ENCODE assay signal across 8 cellular contexts in the genomic region with DNA sequence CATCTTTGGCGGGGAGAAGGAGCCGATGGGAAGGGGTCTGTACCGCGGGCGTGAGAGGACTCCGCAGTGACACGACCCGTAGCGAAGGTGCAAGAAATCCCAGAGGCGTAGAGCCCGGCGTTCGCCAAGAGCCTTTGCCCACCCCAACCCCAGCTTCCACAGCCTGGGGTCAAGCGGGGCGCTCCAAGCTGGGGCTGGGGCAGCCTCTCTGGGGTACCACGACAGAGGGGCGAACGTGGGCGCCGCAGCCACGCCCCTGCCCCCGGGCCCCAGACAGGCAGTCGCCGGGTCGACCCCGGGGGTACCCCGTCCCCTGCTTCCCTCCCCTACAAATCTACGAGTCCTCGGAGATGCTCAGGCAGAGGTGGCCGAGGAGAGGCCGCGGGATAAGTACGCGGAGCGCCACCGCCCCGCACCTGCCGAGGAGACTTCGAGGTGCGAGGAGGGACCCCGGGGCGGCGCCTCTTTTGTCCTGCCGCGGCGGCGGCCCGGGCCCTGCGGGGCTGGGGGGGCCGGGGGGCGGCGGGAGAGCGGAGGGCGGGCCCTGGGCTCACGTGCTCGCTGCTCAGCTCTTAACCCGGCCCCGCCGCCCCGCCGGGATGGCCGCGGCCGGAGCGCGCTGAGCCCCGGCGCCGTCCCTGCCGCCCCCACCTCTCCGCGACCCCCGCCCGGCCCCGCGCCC. TPM values are rescaled to one million over a fixed set of nuclear protein-coding genes. Genes with fewer than 3 reads are reported as not detected.
DNase-seq lines count a peak whose midpoint lies in the region; ATAC-seq, FAIRE-seq and TF ChIP-seq lines count a peak whose summit lies in the region.

A gene with protein sequence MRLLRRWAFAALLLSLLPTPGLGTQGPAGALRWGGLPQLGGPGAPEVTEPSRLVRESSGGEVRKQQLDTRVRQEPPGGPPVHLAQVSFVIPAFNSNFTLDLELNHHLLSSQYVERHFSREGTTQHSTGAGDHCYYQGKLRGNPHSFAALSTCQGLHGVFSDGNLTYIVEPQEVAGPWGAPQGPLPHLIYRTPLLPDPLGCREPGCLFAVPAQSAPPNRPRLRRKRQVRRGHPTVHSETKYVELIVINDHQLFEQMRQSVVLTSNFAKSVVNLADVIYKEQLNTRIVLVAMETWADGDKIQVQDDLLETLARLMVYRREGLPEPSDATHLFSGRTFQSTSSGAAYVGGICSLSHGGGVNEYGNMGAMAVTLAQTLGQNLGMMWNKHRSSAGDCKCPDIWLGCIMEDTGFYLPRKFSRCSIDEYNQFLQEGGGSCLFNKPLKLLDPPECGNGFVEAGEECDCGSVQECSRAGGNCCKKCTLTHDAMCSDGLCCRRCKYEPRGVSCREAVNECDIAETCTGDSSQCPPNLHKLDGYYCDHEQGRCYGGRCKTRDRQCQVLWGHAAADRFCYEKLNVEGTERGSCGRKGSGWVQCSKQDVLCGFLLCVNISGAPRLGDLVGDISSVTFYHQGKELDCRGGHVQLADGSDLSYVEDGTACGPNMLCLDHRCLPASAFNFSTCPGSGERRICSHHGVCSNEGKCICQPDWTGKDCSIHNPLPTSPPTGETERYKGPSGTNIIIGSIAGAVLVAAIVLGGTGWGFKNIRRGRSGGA (plus strand): TSS at position 575 of the 682 bp plus-strand sequence. CDS start 212 bp downstream, outside the sequence.

- DNase-seq in A549 (ENCODE audit: low read depth in 1 of 2, low spot score in 1 of 2) (peak in 1 of 2 experiments; percentile 74), H9 (peak; percentile 66), body of pancreas (no peak), left lung (peak in 1 of 2 donors; percentile 77), urothelium cell line (ENCODE audit: low spot score) (peak; percentile 70)

- H3K27me3 ChIP-seq in H9 (ENCODE audit: insufficient read depth, low read length) (peaks cover 19% of the 10 kb centered on the region), body of pancreas (peaks cover 0 to 19% of the 10 kb centered on the region in 2 donors), left lung (peaks cover 21 to 74% of the 10 kb centered on the region in 2 donors)

- H3K79me2 ChIP-seq in H9 (ENCODE audit: insufficient read depth, low read length) = no peaks in the 10 kb centered on the region

- H3K18ac ChIP-seq in H9 (ENCODE audit: insufficient read length, low read depth, low read length) = no peak within 1 kb of the TSS

- no peak within 1 kb of the TSS for H4K5ac ChIP-seq in H9 (ENCODE audit: insufficient read length, low read depth, low read length)

- TF ChIP-seq CTCF in A549 (IDR thresholded peaks at IDR 0.05) (no peak), H9 (conservative IDR thresholded peaks at IDR 0.05) (no peak), body of pancreas (IDR thresholded peaks at IDR 0.05) (no peak), left lung (IDR thresholded peaks at IDR 0.05) (no peak)

- H4K91ac ChIP-seq in H9 (ENCODE audit: insufficient read length, low read depth, low read length) = no peak within 1 kb of the TSS

- no peak within 1 kb of the TSS for H2BK20ac ChIP-seq in H9 (ENCODE audit: low read depth, low read length, poor library complexity, severe bottlenecking)

- no peak within 1 kb of the TSS for H2BK12ac ChIP-seq in H9 (ENCODE audit: insufficient read length, low read depth, low read length)

- no peak within 1 kb of the TSS for H2BK15ac ChIP-seq in H9 (ENCODE audit: low read depth, low read length)

- H3K4me1 ChIP-seq in A549 = peaks cover 10% of the 10 kb centered on the region; the same call in 1 of the 3 replicates
- H3K4me1 ChIP-seq in H9 (ENCODE audit: insufficient read depth, low read length) = no peaks in the 10 kb centered on the region
- peaks cover 12% of the 10 kb centered on the region for H3K4me1 ChIP-seq in body of pancreas
- peaks cover 7 to 14% of the 10 kb centered on the region in 2 donors for H3K4me1 ChIP-seq in left lung

- H3K36me3 ChIP-seq in body of pancreas (replicated peaks in 1 of 2; ENCODE audit: insufficient read depth in 1 of 2, low read depth in 2 of 2) (no peaks in the 10 kb centered on the region), left lung (no peaks in the 10 kb centered on the region)

- POLR2A ChIA-PET in A549 (lab: Yijun Ruan, JAX) = no interaction called here

- FAIRE-seq in A549 (lab: Jason Lieb, UNC) (no peak), urothelium cell line (lab: Jason Lieb, UNC) (no peak)

- H2BK5ac ChIP-seq in H9 (ENCODE audit: insufficient read length, low read length) = no peak within 1 kb of the TSS

- no peak within 1 kb of the TSS for H3K56ac ChIP-seq in H9 (ENCODE audit: insufficient read length, low read depth, low read length)

- H3K4me2 ChIP-seq in A549 (peak within 1 kb of the TSS; percentile 100), H9 (ENCODE audit: insufficient read depth, insufficient read length, low read length) (peak within 1 kb of the TSS; percentile 33)

- no peak for TF ChIP-seq RAD21 in A549 (conservative IDR thresholded peaks at IDR 0.05 in 1 of 2, IDR thresholded peaks at IDR 0.05 in 1 of 2)

- CTCF ChIA-PET in A549 (lab: Yijun Ruan, JAX) = interaction anchor here (1.2 to 5.4 kb wide), 4 partner anchors 16 to 119 kb away, joined by 5 to 27 read pairs (median 16); no protein-coding TSS in a partner anchor

- H3K27me3 Mint-ChIP-seq in H9 (ENCODE audit: low read depth) = peaks cover 87% of the 10 kb centered on the region

- no peak within 1 kb of the TSS for H3K27ac Mint-ChIP-seq in H9

- no peaks in the 10 kb centered on the region for H3K36me3 Mint-ChIP-seq in H9 (ENCODE audit: insufficient read depth in 1 of 3, low read depth in 3 of 3)

- TF ChIP-seq EP300 in A549 (IDR thresholded peaks at IDR 0.05) = no peak

- ATAC-seq in A549 = peak; percentile 39 to 58
- peak; percentile 16 for ATAC-seq in body of pancreas
- peak; percentile 48 for ATAC-seq in left lung
- ATAC-seq in HG03095 (IDR thresholded peaks at IDR 0.05; ENCODE audit: unreplicated experiment) = no peak
- ATAC-seq in HG03565 (IDR thresholded peaks at IDR 0.05; ENCODE audit: unreplicated experiment) = no peak
- ATAC-seq in GM21576 (IDR thresholded peaks at IDR 0.05; ENCODE audit: unreplicated experiment) = no peak

- no peak within 1 kb of the TSS for H3K4ac ChIP-seq in H9 (ENCODE audit: low read depth, low read length)

- no peaks in the 10 kb centered on the region for H3K79me1 ChIP-seq in H9 (ENCODE audit: insufficient read depth, low read depth, low read length, poor library complexity, severe bottlenecking)

- peaks cover 7% of the 10 kb centered on the region for H3K23me2 ChIP-seq in H9 (ENCODE audit: insufficient read length, low read depth, low read length, poor library complexity, severe bottlenecking)

- intact Hi-C loops in body of pancreas (cut with DNase I) = no loop called here
- intact Hi-C loops in left lung (cut with DNase I) = no loop called here

- TF ChIP-seq POLR2A in A549 (IDR thresholded peaks at IDR 0.05; ENCODE audit: low read length) (no peak), body of pancreas (IDR thresholded peaks at IDR 0.05) (no peak)

- no peak within 1 kb of the TSS for H3K23ac ChIP-seq in H9 (ENCODE audit: insufficient read length, low read depth, low read length)

- H2AK5ac ChIP-seq in H9 (ENCODE audit: insufficient read length, low read length) = no peak within 1 kb of the TSS

- H3K4me3 ChIP-seq in A549 (peak within 1 kb of the TSS; percentile 64), body of pancreas (no peak within 1 kb of the TSS), left lung (peak within 1 kb of the TSS; percentile 15 to 19)

- H3K4me3 Mint-ChIP-seq in H9 = peak within 1 kb of the TSS; percentile 51 to 76

- H3K4me1 Mint-ChIP-seq in H9 = peaks cover 2 to 10% of the 10 kb centered on the region in 2 experiments; a peak in 1 of 4 replicates

- H2BK120ac ChIP-seq in H9 (ENCODE audit: low read depth, low read length, poor library complexity, severe bottlenecking) = no peak within 1 kb of the TSS

- H4K8ac ChIP-seq in H9 (replicated peaks; ENCODE audit: insufficient read length, low read depth, low read length) = no peak within 1 kb of the TSS

- H3K14ac ChIP-seq in H9 (ENCODE audit: insufficient read depth, low read length) = no peak within 1 kb of the TSS; the same call in 1 of the 2 replicates

- H4K20me1 ChIP-seq in H9 (ENCODE audit: control insufficient read depth, insufficient read depth, insufficient read length) = no peaks in the 10 kb centered on the region

- no peak within 1 kb of the TSS for H2AFZ ChIP-seq in H9 (ENCODE audit: low read length)

- no peaks in the 10 kb centered on the region; a peak in 1 of 5 replicates for H3K9me3 Mint-ChIP-seq in H9

- WGBS in A549 (ENCODE audit: missing lambda C conversion rate) = 55% methylated on average over 26 of the region's 76 CpGs
- no CpG with 5 or more reads among the region's 76 CpGs for WGBS in H9 (ENCODE audit: extremely low coverage, insufficient read length, low lambda C conversion rate)
- WGBS in body of pancreas, 2 donors = 6 to 15% methylated on average over 6 to 48 of the region's 76 CpGs

- no peak within 1 kb of the TSS for H3K9ac ChIP-seq in H9 (ENCODE audit: extremely low read depth, insufficient read length, low read length)

- peak within 1 kb of the TSS; percentile 62 to 89; a peak in 5 of 6 replicates for H3K27ac ChIP-seq in A549
- H3K27ac ChIP-seq in H9 (ENCODE audit: insufficient read length, low read depth, low read length) = no peak within 1 kb of the TSS
- no peak within 1 kb of the TSS for H3K27ac ChIP-seq in body of pancreas
- no peak within 1 kb of the TSS for H3K27ac ChIP-seq in left lung

- no peaks in the 10 kb centered on the region for H3K9me3 ChIP-seq in A549
- no peaks in the 10 kb centered on the region for H3K9me3 ChIP-seq in H9 (ENCODE audit: control insufficient read depth, low read depth, low read length)
- H3K9me3 ChIP-seq in body of pancreas = no peaks in the 10 kb centered on the region
- no peaks in the 10 kb centered on the region for H3K9me3 ChIP-seq in left lung

- no peak within 1 kb of the TSS for H3T11ph ChIP-seq in H9 (ENCODE audit: low read length)

TF ChIP-seq in A549, 52 proteins besides CTCF, POLR2A, EP300 and RAD21:
- TF ChIP-seq RNF2 (IDR thresholded peaks at IDR 0.05; ENCODE audit: borderline replicate concordance, low read depth) = 0 out of 2 replicates have a peak, but pooled peaks have one; percentile 47
- no peak for TF ChIP-seq SMC3 (IDR thresholded peaks at IDR 0.05)

RNA-seq across cellular contexts. Expression of the gene that starts here (rescaled TPM):
- polyA plus RNA-seq in A549 (2011; rRNA removed) = 0.75 and 0.79 TPM in 2 replicates
- 2.3 and 2.7 TPM in 2 replicates for polyA plus RNA-seq in A549 (2012; cell fraction: cytosol; rRNA removed)
- 14.4 and 15.1 TPM in 2 replicates for polyA plus RNA-seq in A549 (2012; cell fraction: nucleus; rRNA removed)
- polyA plus RNA-seq in A549 (2017; fragmentation: RNase III; extraction: RNeasy Plus Mini Kit Qiagen cat#74134 plus additional on column Dnase treatment) = 2.0 to 2.7 TPM (median 2.1 TPM) in 3 replicates
- 1.1 and 1.2 TPM in 2 replicates for polyA minus RNA-seq in A549 (2011; rRNA and poly(A)+ RNA removed)
- total RNA-seq in H9 (2021) = 2.7 and 4.6 TPM in 2 replicates
- total RNA-seq in body of pancreas = under 1 TPM; under 0.01 TPM
- total RNA-seq in left lung = under 1 TPM; 0.13 to 0.64 TPM

Comparison
In these comparisons a context has a peak if more than half of its experiments do, and no peak if none do; other contexts are left out.
1. Peak in ATAC-seq in body of pancreas; RNA of the gene not detected or under 1 TPM.
2. Peak in ATAC-seq and H3K4me3 ChIP-seq in left lung; RNA of the gene not detected or under 1 TPM.
3. ATAC-seq: peak in A549 (2 of 2); none in HG03095 (single experiment), HG03565 (single experiment) and GM21576 (single experiment).
4. DNase-seq: peak in H9 (single experiment) and urothelium cell line (single experiment); none in body of pancreas (0 of 4).
5. H3K27ac ChIP-seq: peak in A549 (2 of 2); none in H9 (single experiment), body of pancreas (0 of 4) and left lung (0 of 2).